22 cellular contexts compared by ENCODE assay signal in genomic region chr1:194533641-194534040, GRCh38.
"Had no signal": no experiment of that assay in that cellular context is flagged by ENCODE, and none has a peak within 500 bp of the region (broad histone marks: within the 10 kb centered on the region; RNA-seq: fewer than 3 reads in every experiment).

No MANE protein-coding gene starts in this region.

- H3K27me3 Mint-ChIP-seq: activated B cell treated with CpG ODN at 0.5 μM for 24 hours; activated CD4-positive, alpha-beta memory T cell treated with anti-CD3 and anti-CD28 coated beads, Interleukin-2, amount 10 ng/mL, durations not matched to agents 7 days and 5 days; activated CD8-positive, alpha-beta memory T cell treated with anti-CD3 and anti-CD28 coated beads, Interleukin-2, amount 10 ng/mL, durations not matched to agents 7 days and 5 days; stimulated activated naive CD8-positive, alpha-beta T cell treated with anti-CD3 and anti-CD28 coated beads, Interleukin-15, Interleukin-2, amounts not matched to agents 100 ng/mL and 50 ng/mL, for 24 hours had no signal

- H3K9me3 Mint-ChIP-seq: activated B cell treated with CpG ODN at 0.5 μM for 24 hours; activated CD4-positive, alpha-beta memory T cell treated with anti-CD3 and anti-CD28 coated beads, Interleukin-2, amount 10 ng/mL, durations not matched to agents 7 days and 5 days; activated naive CD8-positive, alpha-beta T cell treated with anti-CD3 and anti-CD28 coated beads for 36 hours; neural progenitor cell; stimulated activated naive CD8-positive, alpha-beta T cell treated with anti-CD3 and anti-CD28 coated beads, Interleukin-15, Interleukin-2, amounts not matched to agents 100 ng/mL and 50 ng/mL, for 24 hours had no signal

- H3K36me3 Mint-ChIP-seq: activated CD8-positive, alpha-beta memory T cell treated with anti-CD3 and anti-CD28 coated beads, Interleukin-2, amount 10 ng/mL, durations not matched to agents 7 days and 5 days; activated naive CD8-positive, alpha-beta T cell treated with anti-CD3 and anti-CD28 coated beads for 36 hours; naive thymus-derived CD4-positive, alpha-beta T cell; neural progenitor cell had no signal

- H3K27me3 ChIP-seq: body of pancreas, dorsolateral prefrontal cortex, neural progenitor cell, suprapubic skin, vagina had no signal

- H3K27ac ChIP-seq: body of pancreas, dorsolateral prefrontal cortex, epithelial cell of prostate, neural progenitor cell, prostate gland, suprapubic skin, vagina had no signal

- H3K27ac Mint-ChIP-seq: activated B cell treated with CpG ODN at 0.5 μM for 24 hours; activated CD4-positive, alpha-beta memory T cell treated with anti-CD3 and anti-CD28 coated beads, Interleukin-2, amount 10 ng/mL, durations not matched to agents 7 days and 5 days; activated CD8-positive, alpha-beta memory T cell treated with anti-CD3 and anti-CD28 coated beads, Interleukin-2, amount 10 ng/mL, durations not matched to agents 7 days and 5 days; activated naive CD8-positive, alpha-beta T cell treated with anti-CD3 and anti-CD28 coated beads for 36 hours; activated T-helper 17 cell treated with anti-CD3 and anti-CD28 coated beads, Interleukin-2, amount 50 U/mL, for 72 hours; naive thymus-derived CD4-positive, alpha-beta T cell; neural progenitor cell; stimulated activated naive CD8-positive, alpha-beta T cell treated with anti-CD3 and anti-CD28 coated beads, Interleukin-15, Interleukin-2, amounts not matched to agents 100 ng/mL and 50 ng/mL, for 24 hours had no signal

- H3K4me1 ChIP-seq: body of pancreas, neural progenitor cell, prostate gland, suprapubic skin, vagina had no signal

- H3K4me3 ChIP-seq: body of pancreas, dorsolateral prefrontal cortex, neural progenitor cell, prostate gland, suprapubic skin, vagina had no signal

- DNase-seq: activated B cell treated with CpG ODN at 0.5 μM for 24 hours; activated CD4-positive, alpha-beta memory T cell treated with anti-CD3 and anti-CD28 coated beads, Interleukin-2, amount 10 ng/mL, durations not matched to agents 7 days and 5 days; activated CD4-positive, alpha-beta T cell treated with anti-CD3 and anti-CD28 coated beads for 4 hours; activated CD8-positive, alpha-beta memory T cell treated with anti-CD3 and anti-CD28 coated beads, Interleukin-2, amount 10 ng/mL, durations not matched to agents 7 days and 5 days; activated naive CD4-positive, alpha-beta T cell; activated naive CD8-positive, alpha-beta T cell treated with anti-CD3 and anti-CD28 coated beads for 36 hours; amniotic stem cell; body of pancreas; caudate nucleus; dorsolateral prefrontal cortex; foreskin melanocyte; head of caudate nucleus; mesendoderm; naive thymus-derived CD4-positive, alpha-beta T cell; right cardiac atrium had no signal

- H3K4me1 Mint-ChIP-seq: activated B cell treated with CpG ODN at 0.5 μM for 24 hours; activated CD4-positive, alpha-beta memory T cell treated with anti-CD3 and anti-CD28 coated beads, Interleukin-2, amount 10 ng/mL, durations not matched to agents 7 days and 5 days; activated naive CD8-positive, alpha-beta T cell treated with anti-CD3 and anti-CD28 coated beads for 36 hours; activated T-helper 17 cell treated with anti-CD3 and anti-CD28 coated beads, Interleukin-2, amount 50 U/mL, for 72 hours; naive thymus-derived CD4-positive, alpha-beta T cell; neural progenitor cell had no signal

- H3K9me3 ChIP-seq: body of pancreas, prostate gland, suprapubic skin, vagina had no signal

- H3K4me3 Mint-ChIP-seq: activated B cell treated with CpG ODN at 0.5 μM for 24 hours; activated CD4-positive, alpha-beta memory T cell treated with anti-CD3 and anti-CD28 coated beads, Interleukin-2, amount 10 ng/mL, durations not matched to agents 7 days and 5 days; activated CD8-positive, alpha-beta memory T cell treated with anti-CD3 and anti-CD28 coated beads, Interleukin-2, amount 10 ng/mL, durations not matched to agents 7 days and 5 days; activated naive CD8-positive, alpha-beta T cell treated with anti-CD3 and anti-CD28 coated beads for 36 hours; activated T-helper 17 cell treated with anti-CD3 and anti-CD28 coated beads, Interleukin-2, amount 50 U/mL, for 72 hours; naive thymus-derived CD4-positive, alpha-beta T cell; neural progenitor cell; stimulated activated naive CD8-positive, alpha-beta T cell treated with anti-CD3 and anti-CD28 coated beads, Interleukin-15, Interleukin-2, amounts not matched to agents 100 ng/mL and 50 ng/mL, for 24 hours had no signal

- H3K36me3 ChIP-seq: neural progenitor cell, prostate gland, suprapubic skin, vagina had no signal
